Comparison of ENCODE assay signal across 5 cellular contexts in genomic region chr16:70012354-70012753, GRCh38.
DNase-seq lines count a peak whose midpoint lies in the region; ATAC-seq, FAIRE-seq and TF ChIP-seq lines count a peak whose summit lies in the region.
"Not testable (repeated sequence)": the region's sequence is repeated elsewhere in the genome, so short reads cannot be mapped to it uniquely, and the experiment has no call there.

No MANE protein-coding gene starts in this region.

- CTCF ChIA-PET in WTC11 (lab: Charles Lee); GM12878 (lab: Yijun Ruan, JAX): not testable (repeated sequence)

- TF ChIP-seq RAD21 in GM12878 (IDR thresholded peaks at IDR 0.05; ENCODE audit: insufficient read depth, low read depth, low read length) = not testable (repeated sequence)

- H3K4me2 ChIP-seq in GM12878 (ENCODE audit: control insufficient read depth, insufficient read depth) = not testable (repeated sequence)

- FAIRE-seq in HTR-8/SVneo (lab: Jason Lieb, UNC) = peak; percentile 26
- FAIRE-seq in GM12878 (lab: Jason Lieb, UNC) = peak; percentile 44

- BruUV-seq in GM12878 (replicated peaks; lab: Mats Ljungman, UMichigan) = not testable (repeated sequence)

- not testable (repeated sequence) for H3K9me3 ChIP-seq in GM12878 (replicated peaks; ENCODE audit: control insufficient read depth, insufficient read depth, low read length); gastrocnemius medialis

- H3K9ac ChIP-seq in GM12878 (ENCODE audit: control insufficient read depth, insufficient read depth, low read length) = not testable (repeated sequence)

- not testable (repeated sequence) for DNase-seq in HTR-8/SVneo (ENCODE audit: insufficient read length, low spot score); WTC11 (ENCODE audit: low spot score); GM12878 (ENCODE audit: low read depth, low spot score); neural crest cell (ENCODE audit: low read depth, low spot score); gastrocnemius medialis

- not testable (repeated sequence) for H3K4me1 ChIP-seq in GM12878 (ENCODE audit: control insufficient read depth, insufficient read depth, low read length); gastrocnemius medialis

- SMC1A ChIA-PET in GM12878 (lab: Charles Lee; ENCODE audit: uncharacterized antibody, unreplicated experiment) = not testable (repeated sequence)

- not testable (repeated sequence) for H3K4me3 ChIP-seq in GM12878, gastrocnemius medialis

- not testable (repeated sequence) for TF ChIP-seq EP300 in GM12878 (IDR thresholded peaks at IDR 0.05; ENCODE audit: borderline replicate concordance in 1 of 2, control insufficient read depth in 1 of 2, low read depth in 2 of 2, low read length in 2 of 2)

- H4K20me1 ChIP-seq in GM12878 (ENCODE audit: control insufficient read depth, insufficient read depth) = not testable (repeated sequence)

- not testable (repeated sequence) for H2AFZ ChIP-seq in GM12878 (ENCODE audit: control insufficient read depth, low read depth, low read length)

- H3K36me3 Mint-ChIP-seq in WTC11 = peaks cover 10% of the 10 kb centered on the region
- H3K36me3 Mint-ChIP-seq in neural crest cell (ENCODE audit: low read depth) = not testable (repeated sequence)

- H3K36me3 ChIP-seq in GM12878 (ENCODE audit: control insufficient read depth in 2 of 2, insufficient read depth in 2 of 2, low read length in 1 of 2) = not testable (repeated sequence)
- peaks cover 0 to 10% of the 10 kb centered on the region in 2 donors for H3K36me3 ChIP-seq in gastrocnemius medialis

- not testable (repeated sequence) for TF ChIP-seq POLR2A in GM12878 (IDR thresholded peaks at IDR 0.05; ENCODE audit: low read depth, low read length); gastrocnemius medialis (IDR thresholded peaks at IDR 0.05)

- not testable (repeated sequence) for TF ChIP-seq CTCF in WTC11 (IDR thresholded peaks at IDR 0.05); GM12878 (IDR thresholded peaks at IDR 0.05 in 2 of 3, conservative IDR thresholded peaks at IDR 0.05 in 1 of 3; ENCODE audit: control insufficient read depth in 2 of 3, extremely low read depth in 1 of 3, insufficient read depth in 1 of 3, low read depth in 3 of 3, low read length in 3 of 3); neural crest cell (conservative IDR thresholded peaks at IDR 0.05); gastrocnemius medialis (IDR thresholded peaks at IDR 0.05 in 4 of 5, conservative IDR thresholded peaks at IDR 0.05 in 1 of 5)

- not testable (repeated sequence) for H3K27me3 Mint-ChIP-seq in WTC11 (ENCODE audit: low read depth); neural crest cell (ENCODE audit: low read depth)

- H3K4me1 Mint-ChIP-seq in WTC11, neural crest cell: not testable (repeated sequence)

- H3K27ac Mint-ChIP-seq in WTC11 (peak overlapping the region; percentile 36), neural crest cell (ENCODE audit: unreplicated experiment) (peak overlapping the region; percentile 2)

- not testable (repeated sequence) for H3K27me3 ChIP-seq in GM12878 (replicated peaks in 1 of 2; ENCODE audit: control insufficient read depth in 2 of 2, insufficient read depth in 2 of 2, low read length in 1 of 2); gastrocnemius medialis

- H3K27ac ChIP-seq in GM12878 (ENCODE audit: control insufficient read depth, insufficient read depth); gastrocnemius medialis: not testable (repeated sequence)

- H3K4me3 Mint-ChIP-seq in WTC11, neural crest cell: not testable (repeated sequence)

- in situ Hi-C loops in GM12878 (cut with MboI); gastrocnemius medialis (cut with MboI; ENCODE audit: low sequenced_read_pairs in 4 of 4): not testable (repeated sequence)

- RAD21 ChIA-PET in GM12878 (lab: Charles Lee; ENCODE audit: unreplicated experiment) = not testable (repeated sequence)

- not testable (repeated sequence) for H3K9me3 Mint-ChIP-seq in WTC11, neural crest cell

- not testable (repeated sequence) for ATAC-seq in WTC11, GM12878
- ATAC-seq in gastrocnemius medialis = peak; percentile 51 to 71

- 92% methylated on average over 9 of the region's 11 CpGs for WGBS in GM12878 (ENCODE audit: insufficient coverage, insufficient replicate concordance, low lambda C conversion rate, missing lambda C conversion rate)

- intact Hi-C loops in GM12878 (cut with micrococcal nuclease; ENCODE audit: unreplicated experiment); gastrocnemius medialis (cut with DNase I; ENCODE audit: low total_unique reads): not testable (repeated sequence)

- H3K79me2 ChIP-seq in GM12878 (ENCODE audit: control insufficient read depth, insufficient read depth, low read length) = not testable (repeated sequence)

- POLR2A ChIA-PET in WTC11 (lab: Charles Lee); GM12878 (lab: Charles Lee): not testable (repeated sequence)
